ENCODE assay signal across 14 cellular contexts in the genomic region with DNA sequence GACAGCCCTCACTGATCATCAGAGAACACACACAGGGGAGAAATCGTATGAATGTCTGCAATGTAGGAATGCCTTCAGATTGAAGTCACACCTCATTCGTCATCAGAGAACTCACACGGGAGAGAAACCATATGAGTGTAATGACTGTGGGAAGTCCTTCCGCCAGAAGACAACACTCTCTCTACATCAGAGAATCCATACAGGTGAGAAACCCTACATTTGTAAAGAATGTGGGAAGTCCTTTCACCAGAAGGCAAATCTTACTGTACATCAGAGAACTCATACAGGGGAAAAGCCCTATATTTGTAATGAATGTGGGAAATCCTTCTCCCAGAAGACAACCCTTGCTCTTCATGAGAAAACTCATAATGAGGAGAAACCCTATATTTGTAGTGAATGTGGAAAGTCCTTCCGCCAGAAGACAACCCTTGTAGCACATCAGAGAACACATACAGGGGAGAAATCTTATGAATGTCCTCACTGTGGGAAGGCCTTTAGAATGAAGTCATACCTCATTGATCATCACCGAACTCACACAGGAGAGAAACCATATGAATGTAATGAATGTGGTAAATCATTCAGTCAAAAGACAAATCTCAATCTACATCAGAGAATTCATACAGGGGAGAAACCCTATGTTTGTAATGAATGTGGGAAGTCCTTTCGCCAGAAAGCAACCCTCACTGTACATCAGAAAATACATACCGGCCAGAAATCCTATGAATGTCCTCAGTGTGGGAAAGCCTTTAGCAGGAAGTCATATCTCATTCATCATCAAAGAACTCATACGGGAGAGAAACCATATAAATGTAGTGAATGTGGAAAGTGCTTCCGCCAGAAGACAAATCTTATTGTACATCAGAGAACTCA. TPM values are rescaled to one million over a fixed set of nuclear protein-coding genes. Genes with fewer than 3 reads are reported as not detected.
A peak's percentile ranks its signal among the peaks of the same experiment; 100 is the strongest.
DNase-seq lines count a peak whose midpoint lies in the region; ATAC-seq, FAIRE-seq and TF ChIP-seq lines count a peak whose summit lies in the region.
"Had no signal": no experiment of that assay in that cellular context is flagged by ENCODE, and none has a peak within 500 bp of the region (broad histone marks: within the 10 kb centered on the region; RNA-seq: fewer than 3 reads in every experiment).

No MANE protein-coding gene starts in this region.

- POLR2A ChIA-PET in K562 (lab: Yijun Ruan, JAX), result no interaction called here

- no peaks in the 10 kb centered on the region for H4K20me1 ChIP-seq in K562 (replicated peaks; ENCODE audit: control insufficient read depth, insufficient read depth, low read length)

- H3K36me3 ChIP-seq in CD4-positive, CD25-positive, alpha-beta regulatory T cell (ENCODE audit: control insufficient read depth, insufficient read depth, low read length), result peaks cover 45% of the 10 kb centered on the region
- H3K36me3 ChIP-seq in K562 (ENCODE audit: control insufficient read depth, insufficient read depth, low read length) (peaks cover 33% of the 10 kb centered on the region), liver (ENCODE audit: control insufficient read depth in 4 of 4, insufficient read depth in 3 of 4, low read depth in 1 of 4, low read length in 3 of 4) (peaks cover 11 to 58% (median 48%) of the 10 kb centered on the region in 4 donors), lower lobe of right lung (peaks cover 49% of the 10 kb centered on the region)

- H3K9ac ChIP-seq in K562 (ENCODE audit: insufficient read depth in 1 of 2, low read depth in 2 of 2, low read length in 2 of 2), result no peak overlapping the region
- no peak overlapping the region for H3K9ac ChIP-seq in liver (ENCODE audit: low read depth in 1 of 2, low read length in 2 of 2)

- H3K27me3 Mint-ChIP-seq in CD4-positive, CD25-positive, alpha-beta regulatory T cell, result no peaks in the 10 kb centered on the region
- H3K27me3 Mint-ChIP-seq: naive thymus-derived CD8-positive, alpha-beta T cell had no signal

- TF ChIP-seq CTCF in K562 (IDR thresholded peaks at IDR 0.05 in 2 of 3, conservative IDR thresholded peaks at IDR 0.05 in 1 of 3; ENCODE audit: insufficient read depth in 2 of 3, low read depth in 1 of 3, low read length in 3 of 3), result no peak
- TF ChIP-seq CTCF in liver (IDR thresholded peaks at IDR 0.05; ENCODE audit: low read depth, low read length, missing input control), result no peak
- TF ChIP-seq CTCF in lower lobe of right lung (IDR thresholded peaks at IDR 0.05), result no peak

- no peak for TF ChIP-seq POLR2A in H54 (IDR thresholded peaks at IDR 0.05; ENCODE audit: low read depth, low read length)
- no peak for TF ChIP-seq POLR2A in K562 (conservative IDR thresholded peaks at IDR 0.05)

- TF ChIP-seq RAD21 in K562 (CRISPR knock-in tag; conservative IDR thresholded peaks at IDR 0.05 in 1 of 2, IDR thresholded peaks at IDR 0.05 in 1 of 2), result no peak
- TF ChIP-seq RAD21 in liver (IDR thresholded peaks at IDR 0.05), result no peak

- H3K36me3 Mint-ChIP-seq in CD4-positive, CD25-positive, alpha-beta regulatory T cell, result peaks cover 52% of the 10 kb centered on the region

- H3K27ac Mint-ChIP-seq in CD4-positive, CD25-positive, alpha-beta regulatory T cell, result no peak overlapping the region
- H3K27ac Mint-ChIP-seq: activated T-helper 1 cell treated with anti-CD3 and anti-CD28 coated beads, Interleukin-12 subunit alpha, Interleukin-12 subunit beta, Interleukin-2, Interleukin-4 antibody, amounts not matched to agents 30 ng/mL and 10 ng/mL and 1 ng/mL, durations not matched to agents 14 hours and 24 hours and 36 hours; naive thymus-derived CD8-positive, alpha-beta T cell had no signal

- H3K9me3 ChIP-seq in CD4-positive, CD25-positive, alpha-beta regulatory T cell (ENCODE audit: control insufficient read depth in 2 of 2, low read length in 2 of 2), result peaks cover 79 to 94% of the 10 kb centered on the region in 2 experiments
- peaks cover 22% of the 10 kb centered on the region for H3K9me3 ChIP-seq in K562 (replicated peaks; ENCODE audit: control insufficient read depth, insufficient read depth, low read depth, low read length)
- peaks cover 47 to 86% (median 64%) of the 10 kb centered on the region in 4 donors for H3K9me3 ChIP-seq in liver (ENCODE audit: control insufficient read depth in 4 of 4, low read length in 3 of 4)
- H3K9me3 ChIP-seq in lower lobe of right lung, result peaks cover 100% of the 10 kb centered on the region

- in situ Hi-C loops in K562 (cut with MboI), result no loop called here

- H3K9me1 ChIP-seq in K562 (ENCODE audit: control insufficient read depth, insufficient read depth, low read length), result no peaks in the 10 kb centered on the region

- H3K79me2 ChIP-seq in K562 (ENCODE audit: control insufficient read depth, insufficient read depth, low read length), result no peaks in the 10 kb centered on the region

- H3K4me3 Mint-ChIP-seq in CD4-positive, CD25-positive, alpha-beta regulatory T cell, result no peak overlapping the region
- H3K4me3 Mint-ChIP-seq: activated T-helper 1 cell treated with anti-CD3 and anti-CD28 coated beads, Interleukin-12 subunit alpha, Interleukin-12 subunit beta, Interleukin-2, Interleukin-4 antibody, amounts not matched to agents 30 ng/mL and 10 ng/mL and 1 ng/mL, durations not matched to agents 14 hours and 24 hours and 36 hours had no signal

- no peak for TF ChIP-seq EP300 in K562 (IDR thresholded peaks at IDR 0.05; ENCODE audit: low read length)

- no peaks in the 10 kb centered on the region for H3K4me1 ChIP-seq in CD4-positive, CD25-positive, alpha-beta regulatory T cell (ENCODE audit: control insufficient read depth, insufficient read depth, low read length, poor library complexity, severe bottlenecking)
- H3K4me1 ChIP-seq in K562 (replicated peaks in 1 of 2; ENCODE audit: control insufficient read depth in 2 of 2, insufficient read depth in 2 of 2, low read length in 2 of 2) (no peaks in the 10 kb centered on the region), liver (ENCODE audit: control insufficient read depth in 4 of 4, insufficient read depth in 4 of 4, low read length in 3 of 4) (no peaks in the 10 kb centered on the region), lower lobe of right lung (no peaks in the 10 kb centered on the region)
- H3K4me1 ChIP-seq: esophagus muscularis mucosa had no signal

- no peaks in the 10 kb centered on the region for H3K27me3 ChIP-seq in CD4-positive, CD25-positive, alpha-beta regulatory T cell (ENCODE audit: control insufficient read depth, insufficient read depth, low read length)
- H3K27me3 ChIP-seq in K562 (ENCODE audit: control insufficient read depth in 2 of 2, insufficient read depth in 2 of 2, low read length in 2 of 2) (no peaks in the 10 kb centered on the region), liver (ENCODE audit: control insufficient read depth in 4 of 4, insufficient read depth in 4 of 4, low read length in 3 of 4) (no peaks in the 10 kb centered on the region), lower lobe of right lung (ENCODE audit: low read depth) (no peaks in the 10 kb centered on the region)
- H3K27me3 ChIP-seq: brain microvascular endothelial cell, esophagus muscularis mucosa had no signal

- H3K4me3 ChIP-seq in CD4-positive, CD25-positive, alpha-beta regulatory T cell (ENCODE audit: low read depth, low read length), result peak overlapping the region; percentile 13
- H3K4me3 ChIP-seq in K562, result no peak overlapping the region
- H3K4me3 ChIP-seq in liver (ENCODE audit: low read depth in 1 of 3, low read length in 3 of 3), result peak overlapping the region in 2 of 3 donors; percentile 52 to 85
- H3K4me3 ChIP-seq in lower lobe of right lung, result no peak overlapping the region

- no TSS peak for BruUV-seq in K562 (replicated peaks; lab: Mats Ljungman, UMichigan)

- intact Hi-C loops in K562 (cut with micrococcal nuclease), result no loop called here
- intact Hi-C loops in lower lobe of right lung (cut with DNase I), result no loop called here
- intact Hi-C loops in left cardiac atrium (cut with DNase I), result no loop called here

- peaks cover 0 to 8% (median 0%) of the 10 kb centered on the region in 4 donors for H3K4me1 Mint-ChIP-seq in CD4-positive, CD25-positive, alpha-beta regulatory T cell
- H3K4me1 Mint-ChIP-seq: naive thymus-derived CD8-positive, alpha-beta T cell had no signal

- DNase-seq in CD4-positive, CD25-positive, alpha-beta regulatory T cell, result peak in 1 of 3 donors; percentile 8
- DNase-seq in H54 (ENCODE audit: insufficient read length, low spot score) (no peak), K562 (ENCODE audit: extremely low read depth in 1 of 4, low spot score in 3 of 4) (no peak), UCSD-AML1 (lab: John Stamatoyannopoulos, UW; ENCODE audit: unreplicated experiment) (no peak), lower lobe of right lung (no peak), left cardiac atrium (no peak)
- DNase-seq: activated CD4-positive, CD25-positive, alpha-beta regulatory T cell treated with anti-CD3 and anti-CD28 coated beads, Interleukin-2, amount 50 U/mL, for 72 hours; brain microvascular endothelial cell; NCI-H2171 treated with DMSO at 0.1 percent for 48 hours had no signal

- CTCF ChIA-PET in K562 (lab: Yijun Ruan, JAX; ENCODE audit: low intra/inter-chr PET ratio), result no interaction called here

- no peak overlapping the region for H2AFZ ChIP-seq in K562 (ENCODE audit: low read depth, low read length)

- no peak overlapping the region for H3K4me2 ChIP-seq in K562 (ENCODE audit: insufficient read depth, low read length)

- peaks cover 4 to 69% (median 33%) of the 10 kb centered on the region in 7 donors for H3K9me3 Mint-ChIP-seq in CD4-positive, CD25-positive, alpha-beta regulatory T cell

- FAIRE-seq in H54 (lab: Jason Lieb, UNC), result peak; percentile 85
- no peak for FAIRE-seq in K562 (lab: Jason Lieb, UNC)

- WGBS in K562 (ENCODE audit: insufficient coverage, low coverage, missing lambda C conversion rate), result 59% methylated on average over 10 of the region's 10 CpGs
- 98% methylated on average over 10 of the region's 10 CpGs for WGBS in liver

- no peak for ATAC-seq in CD4-positive, CD25-positive, alpha-beta regulatory T cell (ENCODE audit: low read depth in 2 of 2)
- ATAC-seq in K562 (no peak), lower lobe of right lung (no peak), GM19023 (IDR thresholded peaks at IDR 0.05; ENCODE audit: unreplicated experiment) (no peak), left cardiac atrium (no peak)
- ATAC-seq: naive thymus-derived CD8-positive, alpha-beta T cell had no signal

- H3K27ac ChIP-seq in CD4-positive, CD25-positive, alpha-beta regulatory T cell (ENCODE audit: insufficient read depth, low read length, poor library complexity, severe bottlenecking), result no peak overlapping the region
- H3K27ac ChIP-seq in K562 (ENCODE audit: extremely low read depth, low read depth, low read length) (no peak overlapping the region), liver (ENCODE audit: low read depth in 1 of 2, low read length in 2 of 2) (no peak overlapping the region), lower lobe of right lung (no peak overlapping the region)
- H3K27ac ChIP-seq: brain microvascular endothelial cell, esophagus muscularis mucosa had no signal

RNA-seq across cellular contexts. Expression of a gene that starts 32.5 kb away (rescaled TPM):
- total RNA-seq in CD4-positive, CD25-positive, alpha-beta regulatory T cell, result 5.6 TPM
- polyA plus RNA-seq in CD4-positive, CD25-positive, alpha-beta regulatory T cell, result 1 to 10 TPM; 6.9 to 9.0 (median 7.8) TPM
- 10.6 and 31.1 TPM in 2 replicates for total RNA-seq in K562 (2011; cell fraction: chromatin; rRNA removed; ENCODE audit: low replicate concordance)
- 9.5 and 12.0 TPM in 2 replicates for total RNA-seq in K562 (2011; cell fraction: nucleolus; rRNA removed)
- 21.3 and 26.5 TPM in 2 replicates for total RNA-seq in K562 (2011; cell fraction: nucleoplasm; rRNA removed)
- total RNA-seq in K562 (2014; rRNA removed), result 3.1 TPM in 2 replicates
- 8.4 and 9.9 TPM in 2 replicates for total RNA-seq in K562 (2014; rRNA removed; fragmentation: Illumina TruSeq; extraction: Trizol)
- total RNA-seq in K562 (2015; rRNA removed; fragmentation: Illumina TruSeq; extraction: Trizol), result 5.8 and 7.2 TPM in 2 replicates
- 4.7 and 4.9 TPM in 2 replicates for total RNA-seq in K562 (2021)
- polyA plus RNA-seq in K562 (2011; rRNA removed), result 4.5 and 11.5 TPM in 2 replicates
- polyA plus RNA-seq in K562 (2011; cell fraction: cytosol; rRNA removed), result 1.0 and 1.2 TPM in 2 replicates
- 6.0 and 7.9 TPM in 2 replicates for polyA plus RNA-seq in K562 (2011; cell fraction: nucleus; rRNA removed)
- 2.8 and 3.2 TPM in 2 replicates for polyA plus RNA-seq in K562 (2012)
- polyA plus RNA-seq in K562 (2014; fragmentation: Illumina TruSeq; extraction: Trizol), result 6.2 and 7.4 TPM in 2 replicates
- polyA plus RNA-seq in K562 (2014; fragmentation: Nextera tagmentation; extraction: Ambion mirVana), result 10 to 100 TPM in 1 of 2 experiments, 1 to 10 TPM in 1; 7.6 to 10.5 TPM
- polyA plus RNA-seq in K562 (2014; rRNA removed), result 3.6 and 4.1 TPM in 2 replicates
- polyA minus RNA-seq in K562 (2011; rRNA and poly(A)+ RNA removed), result 7.4 and 20.1 TPM in 2 replicates
- 1.0 and 2.1 TPM in 2 replicates for polyA minus RNA-seq in K562 (2011; cell fraction: cytosol; rRNA and poly(A)+ RNA removed)
- polyA minus RNA-seq in K562 (2011; cell fraction: nucleus; rRNA and poly(A)+ RNA removed), result 4.6 and 7.1 TPM in 2 replicates
- total RNA-seq in liver, result 1 to 10 TPM; 3.5 to 4.3 TPM
- 1 to 10 TPM; 1.7 TPM for polyA plus RNA-seq in liver
- 6.1 TPM for total RNA-seq in lower lobe of right lung
- total RNA-seq in left cardiac atrium, result 1 to 10 TPM; 3.8 to 5.4 TPM

RNA-seq across cellular contexts. Expression of a gene that starts 52.7 kb away (rescaled TPM):
- 1.7 TPM for total RNA-seq in CD4-positive, CD25-positive, alpha-beta regulatory T cell
- 1 to 10 TPM in 1 of 4 donors, under 1 TPM in 3; 0.47 to 1.7 (median 0.65) TPM for polyA plus RNA-seq in CD4-positive, CD25-positive, alpha-beta regulatory T cell
- 13.7 and 31.2 TPM in 2 replicates for total RNA-seq in K562 (2011; cell fraction: chromatin; rRNA removed; ENCODE audit: low replicate concordance)
- total RNA-seq in K562 (2011; cell fraction: nucleolus; rRNA removed), result 16.7 and 20.5 TPM in 2 replicates
- 17.1 and 18.5 TPM in 2 replicates for total RNA-seq in K562 (2011; cell fraction: nucleoplasm; rRNA removed)
- total RNA-seq in K562 (2014; rRNA removed) (5.3 and 6.6 TPM in 2 replicates), K562 (2014; rRNA removed; fragmentation: Illumina TruSeq; extraction: Trizol) (13.0 and 16.2 TPM in 2 replicates), K562 (2015; rRNA removed; fragmentation: Illumina TruSeq; extraction: Trizol) (10.1 and 11.2 TPM in 2 replicates), K562 (2021) (8.6 and 10.4 TPM in 2 replicates), liver (1 to 10 TPM; 3.2 to 5.0 TPM), lower lobe of right lung (3.3 TPM), left cardiac atrium (1 to 10 TPM; 3.8 to 4.2 TPM)
- polyA plus RNA-seq in K562 (2011; rRNA removed) (5.9 and 6.5 TPM in 2 replicates), K562 (2014; fragmentation: Illumina TruSeq; extraction: Trizol) (2.5 and 2.9 TPM in 2 replicates), K562 (2014; fragmentation: Nextera tagmentation; extraction: Ambion mirVana) (1 to 10 TPM; 1.2 to 1.8 TPM), K562 (2014; rRNA removed) (4.8 and 5.3 TPM in 2 replicates), liver (under 1 TPM; 0.15 to 0.20 TPM)
- 2.1 and 4.2 TPM in 2 replicates for polyA plus RNA-seq in K562 (2011; cell fraction: cytosol; rRNA removed)
- polyA plus RNA-seq in K562 (2011; cell fraction: nucleus; rRNA removed), result 3.3 and 5.8 TPM in 2 replicates
- polyA plus RNA-seq in K562 (2012), result 2.1 and 2.5 TPM in 2 replicates
- 20.6 and 26.8 TPM in 2 replicates for polyA minus RNA-seq in K562 (2011; rRNA and poly(A)+ RNA removed)
- polyA minus RNA-seq in K562 (2011; cell fraction: cytosol; rRNA and poly(A)+ RNA removed), result 4.4 and 7.4 TPM in 2 replicates
- 4.0 and 10.0 TPM in 2 replicates for polyA minus RNA-seq in K562 (2011; cell fraction: nucleus; rRNA and poly(A)+ RNA removed)

RNA-seq across cellular contexts. Expression of a gene that starts 53.3 kb away (rescaled TPM):
- total RNA-seq in CD4-positive, CD25-positive, alpha-beta regulatory T cell, result 9.4 TPM
- polyA plus RNA-seq in CD4-positive, CD25-positive, alpha-beta regulatory T cell, result 1 to 10 TPM; 1.9 to 6.7 (median 4.8) TPM
- 0.83 and 8.3 TPM in 2 replicates for total RNA-seq in K562 (2011; cell fraction: chromatin; rRNA removed; ENCODE audit: low replicate concordance)
- 2.0 and 2.1 TPM in 2 replicates for total RNA-seq in K562 (2011; cell fraction: nucleolus; rRNA removed)
- total RNA-seq in K562 (2011; cell fraction: nucleoplasm; rRNA removed), result 1.4 and 3.0 TPM in 2 replicates
- 0.41 and 1.2 TPM in 2 replicates for total RNA-seq in K562 (2014; rRNA removed)
- 0.45 and 0.91 TPM in 2 replicates for total RNA-seq in K562 (2014; rRNA removed; fragmentation: Illumina TruSeq; extraction: Trizol)
- total RNA-seq in K562 (2015; rRNA removed; fragmentation: Illumina TruSeq; extraction: Trizol), result 0.38 and 0.80 TPM in 2 replicates
- total RNA-seq in K562 (2021), result 0.20 and 0.45 TPM in 2 replicates
- polyA plus RNA-seq in K562 (2011; rRNA removed), result 0.15 and 0.74 TPM in 2 replicates
- polyA plus RNA-seq in K562 (2011; cell fraction: cytosol; rRNA removed), result 0.03 and 0.24 TPM in 2 replicates
- polyA plus RNA-seq in K562 (2011; cell fraction: nucleus; rRNA removed), result 0.26 and 0.41 TPM in 2 replicates
- polyA plus RNA-seq in K562 (2012), result 0.51 and 0.64 TPM in 2 replicates
- polyA plus RNA-seq in K562 (2014; fragmentation: Illumina TruSeq; extraction: Trizol), result 0.34 and 0.66 TPM in 2 replicates
- under 1 TPM; 0.29 to 0.48 TPM for polyA plus RNA-seq in K562 (2014; fragmentation: Nextera tagmentation; extraction: Ambion mirVana)
- 0.32 and 0.65 TPM in 2 replicates for polyA plus RNA-seq in K562 (2014; rRNA removed)
- 0.18 and 1.6 TPM in 2 replicates for polyA minus RNA-seq in K562 (2011; rRNA and poly(A)+ RNA removed)
- polyA minus RNA-seq in K562 (2011; cell fraction: cytosol; rRNA and poly(A)+ RNA removed), result not detected in 2 replicates
- polyA minus RNA-seq in K562 (2011; cell fraction: nucleus; rRNA and poly(A)+ RNA removed), result 0.40 TPM in 1 of 2 replicates, not detected in the other
- 1 to 10 TPM; 3.7 to 3.8 TPM for total RNA-seq in liver
- 1 to 10 TPM in 1 of 2 donors, under 1 TPM in 1; 0.90 to 1.6 TPM for polyA plus RNA-seq in liver
- total RNA-seq in lower lobe of right lung, result 7.5 TPM
- 1 to 10 TPM; 6.9 to 7.4 TPM for total RNA-seq in left cardiac atrium

Comparison
In these comparisons a context has a peak if more than half of its experiments do, and no peak if none do; other contexts are left out.
1. H3K4me3 ChIP-seq: peak in CD4-positive, CD25-positive, alpha-beta regulatory T cell (single experiment) and liver (2 of 3); none in K562 (single experiment) and lower lobe of right lung (single experiment).